In the genomic region with DNA sequence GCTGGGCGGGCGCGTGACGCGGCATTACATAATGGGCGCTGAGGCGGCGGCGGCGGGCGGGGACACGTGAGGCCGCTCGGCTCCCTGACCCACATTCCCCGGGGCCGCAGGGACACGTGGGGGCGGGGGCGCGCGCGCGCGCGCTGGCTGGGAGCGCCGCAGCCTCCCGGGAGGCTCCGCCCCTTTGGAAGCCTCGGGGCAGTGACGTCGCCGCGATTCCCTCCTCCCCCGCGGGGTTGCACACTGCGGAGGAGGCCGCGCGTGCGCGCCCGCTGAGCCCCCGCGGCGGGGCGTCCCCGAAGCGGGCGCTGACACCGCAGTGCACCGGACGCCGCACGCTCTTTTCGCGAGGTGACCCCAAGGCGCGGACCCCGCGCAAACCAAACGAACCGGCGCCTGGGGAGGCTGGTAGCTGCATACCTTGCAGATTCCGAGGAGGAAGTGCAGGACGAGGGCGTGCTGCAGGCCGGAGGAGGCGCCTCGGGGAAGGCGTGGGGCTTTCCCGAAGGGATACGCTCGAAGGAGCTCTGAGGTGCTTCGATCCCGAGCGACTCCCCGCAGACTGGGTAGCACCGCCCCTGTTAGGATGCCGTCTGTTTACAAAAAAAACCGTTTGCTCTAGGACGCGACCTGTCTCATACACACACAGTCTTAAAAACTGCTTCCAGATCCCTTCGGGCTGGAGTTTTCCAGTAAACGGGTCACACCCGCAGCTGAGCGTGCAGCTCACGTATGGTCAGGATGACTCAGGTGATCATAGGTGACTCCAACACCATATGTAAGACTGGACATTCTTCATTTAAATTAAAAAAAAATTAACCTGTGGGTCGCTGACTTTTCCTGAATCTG, we compare ENCODE assay signal across 1 cellular context.
TF ChIP-seq lines count a peak whose summit lies in the region.

No MANE protein-coding gene starts in this region.

TF ChIP-seq in H1, 55 proteins besides CTCF, POLR2A, EP300 and RAD21 (continued from another document):
- no peak for TF ChIP-seq BRCA1 (IDR thresholded peaks at IDR 0.05; ENCODE audit: low read depth, low read length)
